In genomic region chr19:30350995-30351394, GRCh38 we compare ENCODE assay signal across 28 cellular contexts. TPM values are rescaled to one million over a fixed set of nuclear protein-coding genes. Genes with fewer than 3 reads are reported as not detected.
"Had no signal": no experiment of that assay in that cellular context is flagged by ENCODE, and none has a peak within 500 bp of the region (broad histone marks: within the 10 kb centered on the region; RNA-seq: fewer than 3 reads in every experiment).

No MANE protein-coding gene starts in this region.

- H3K36me3 ChIP-seq: adrenal gland, breast epithelium, MG63 had no signal

- H3K27me3 ChIP-seq: adrenal gland, breast epithelium had no signal

- H3K27ac Mint-ChIP-seq: activated CD8-positive, alpha-beta T cell treated with anti-CD3 and anti-CD28 coated beads, Interleukin-2, amount 10 ng/mL, durations not matched to agents 7 days and 5 days; activated naive CD8-positive, alpha-beta T cell treated with anti-CD3 and anti-CD28 coated beads, Interleukin-2, amount 10 ng/mL, durations not matched to agents 7 days and 5 days; T-cell had no signal

- H3K9me3 Mint-ChIP-seq: activated naive CD8-positive, alpha-beta T cell treated with anti-CD3 and anti-CD28 coated beads, Interleukin-2, amount 10 ng/mL, durations not matched to agents 7 days and 5 days had no signal

- H3K9me3 ChIP-seq: adrenal gland, MG63 had no signal

- H3K27me3 Mint-ChIP-seq: activated naive CD8-positive, alpha-beta T cell treated with anti-CD3 and anti-CD28 coated beads, Interleukin-2, amount 10 ng/mL, durations not matched to agents 7 days and 5 days had no signal

- DNase-seq: activated CD4-positive, alpha-beta T cell treated with anti-CD3 and anti-CD28 coated beads for 48 hours; activated CD4-positive, alpha-beta T cell treated with anti-CD3 and anti-CD28 coated beads, Interleukin-2, amount 50 U/mL, for 4 hours; activated CD8-positive, alpha-beta memory T cell treated with anti-CD3 and anti-CD28 coated beads, Interleukin-2, amount 50 U/mL, for 48 hours; activated CD8-positive, alpha-beta T cell treated with anti-CD3 and anti-CD28 coated beads, Interleukin-2, amount 10 ng/mL, durations not matched to agents 7 days and 5 days; activated naive CD4-positive, alpha-beta T cell treated with anti-CD3 and anti-CD28 coated beads, Interleukin-2, amount 50 U/mL, for 16 hours; activated naive CD8-positive, alpha-beta T cell treated with anti-CD3 and anti-CD28 coated beads, Interleukin-2, amount 10 ng/mL, durations not matched to agents 7 days and 5 days; activated T-cell treated with anti-CD3 and anti-CD28 coated beads, Interleukin-2, amount 50 U/mL, for 1 hour; adrenal gland; anterior cingulate cortex; caudate nucleus; MG63; MV-4-11; NCI-H1092 treated with DMSO at 0.1 percent for 48 hours; NCI-H1417 treated with DMSO at 0.1 percent for 48 hours; NCI-H1694; NCI-H2029; NCI-H2107; NCI-H510A treated with DMSO at 0.1 percent for 48 hours; NCI-H69; OCI-M1; RPMI8226; T-cell; T-helper 2 cell had no signal

- H3K27ac ChIP-seq: adrenal gland, breast epithelium, SK-N-MC had no signal

- ATAC-seq: activated CD4-positive, CD25-positive, alpha-beta regulatory T cell treated with anti-CD3 and anti-CD28 coated beads, Interleukin-2, amount 50 U/mL, for 24 hours; activated CD8-positive, alpha-beta T cell treated with anti-CD3 and anti-CD28 coated beads, Interleukin-2, amount 10 ng/mL, durations not matched to agents 7 days and 5 days; Panc1; Right ventricle myocardium inferior; T-cell had no signal

- H3K36me3 Mint-ChIP-seq: activated naive CD8-positive, alpha-beta T cell treated with anti-CD3 and anti-CD28 coated beads, Interleukin-2, amount 10 ng/mL, durations not matched to agents 7 days and 5 days; T-cell had no signal

- H3K4me3 Mint-ChIP-seq: activated CD8-positive, alpha-beta T cell treated with anti-CD3 and anti-CD28 coated beads, Interleukin-2, amount 10 ng/mL, durations not matched to agents 7 days and 5 days; activated naive CD8-positive, alpha-beta T cell treated with anti-CD3 and anti-CD28 coated beads, Interleukin-2, amount 10 ng/mL, durations not matched to agents 7 days and 5 days; T-cell had no signal

- H3K4me1 Mint-ChIP-seq: activated naive CD8-positive, alpha-beta T cell treated with anti-CD3 and anti-CD28 coated beads, Interleukin-2, amount 10 ng/mL, durations not matched to agents 7 days and 5 days; T-cell had no signal

- H3K4me1 ChIP-seq: breast epithelium had no signal

- H3K4me3 ChIP-seq: adrenal gland, breast epithelium, MG63, SK-N-MC had no signal

RNA-seq across cellular contexts. Expression of gene ZNF536, which starts 21.2 kb away (rescaled TPM):
- total RNA-seq: activated CD8-positive, alpha-beta T cell treated with anti-CD3 and anti-CD28 coated beads, Interleukin-2, amount 10 ng/mL, durations not matched to agents 7 days and 5 days; activated naive CD8-positive, alpha-beta T cell treated with anti-CD3 and anti-CD28 coated beads, Interleukin-2, amount 10 ng/mL, durations not matched to agents 7 days and 5 days had no signal
